In the genomic region with DNA sequence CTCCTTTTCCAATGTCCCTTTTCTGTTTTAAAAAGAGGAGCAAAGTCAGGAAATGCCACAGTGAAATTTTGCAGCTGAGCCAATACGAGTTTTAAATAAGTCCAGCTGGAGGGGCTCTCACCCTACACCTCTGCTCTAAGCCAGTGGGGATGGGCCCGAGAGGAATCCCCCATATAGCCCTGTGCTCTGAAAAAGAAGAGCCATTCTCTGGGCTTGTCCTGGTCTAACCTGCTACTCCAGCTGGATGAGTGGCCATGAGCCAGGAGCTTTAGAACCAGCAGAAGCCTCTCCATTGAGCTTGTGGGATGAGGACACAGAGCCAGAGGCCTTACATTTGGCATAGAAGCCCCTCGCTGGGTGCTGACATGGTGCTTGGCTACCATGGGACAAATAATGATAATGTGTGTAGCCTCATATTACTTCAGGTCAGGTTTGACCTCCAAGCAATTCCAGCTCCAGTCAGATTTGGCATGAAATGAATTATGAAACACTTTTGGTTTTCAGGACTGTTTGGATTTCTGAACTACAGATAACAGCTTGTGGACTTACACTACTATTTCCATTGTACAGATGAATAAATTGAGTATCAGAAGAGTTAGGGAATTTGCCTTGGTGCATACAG, we compare ENCODE assay signal across 17 cellular contexts.
"Had no signal": no experiment of that assay in that cellular context is flagged by ENCODE, and none has a peak within 500 bp of the region (broad histone marks: within the 10 kb centered on the region; RNA-seq: fewer than 3 reads in every experiment).

No MANE protein-coding gene starts in this region.

- ATAC-seq: activated CD4-positive, CD25-positive, alpha-beta regulatory T cell treated with anti-CD3 and anti-CD28 coated beads, Interleukin-2, amount 50 U/mL, for 24 hours; left lobe of liver; naive thymus-derived CD8-positive, alpha-beta T cell; stimulated activated naive CD8-positive, alpha-beta T cell treated with anti-CD3 and anti-CD28 coated beads, Interleukin-15, Interleukin-2, amounts not matched to agents 100 U/mL and 50 U/mL, for 24 hours; T-cell; upper lobe of right lung had no signal

- H3K4me3 ChIP-seq: esophagus squamous epithelium, neural progenitor cell, thyroid gland, upper lobe of right lung had no signal

- DNase-seq: activated CD4-positive, alpha-beta memory T cell treated with anti-CD3 and anti-CD28 coated beads, Interleukin-2, amount 10 ng/mL, durations not matched to agents 7 days and 5 days; activated CD4-positive, alpha-beta T cell treated with anti-CD3 and anti-CD28 coated beads, Interleukin-2, amount 10 ng/mL, durations not matched to agents 24 days and 14 days; activated effector memory CD4-positive, alpha-beta T cell treated with anti-CD3 and anti-CD28 coated beads, Interleukin-2, amount 50 U/mL, for 16 hours; activated naive CD4-positive, alpha-beta T cell treated with anti-CD3 and anti-CD28 coated beads, Interleukin-2, amount 10 ng/mL, durations not matched to agents 7 days and 5 days; cerebellar nuclear complex; effector CD8-positive, alpha-beta T cell; esophagus squamous epithelium; kidney; naive thymus-derived CD8-positive, alpha-beta T cell; stimulated activated CD4-positive, alpha-beta T cell treated with anti-CD3 and anti-CD28 coated beads, Interleukin-4, amount 100 ng/mL, for 4 hours; stimulated activated naive CD8-positive, alpha-beta T cell treated with anti-CD3 and anti-CD28 coated beads, Interleukin-15, Interleukin-2, amounts not matched to agents 100 U/mL and 50 U/mL, for 24 hours; T-cell; thyroid gland; upper lobe of right lung had no signal
